In genomic region chr3:14329116-14329830, GRCh38 we compare ENCODE assay signal across 8 cellular contexts.
DNase-seq lines count a peak whose midpoint lies in the region; ATAC-seq and TF ChIP-seq lines count a peak whose summit lies in the region.

No MANE protein-coding gene starts in this region.

- H2AFZ ChIP-seq in GM23248 = no peak overlapping the region

- H3K27me3 ChIP-seq in GM23248 (replicated peaks; ENCODE audit: insufficient read depth) = no peaks in the 10 kb centered on the region; the same call in 1 of the 2 replicates
- H3K27me3 ChIP-seq in prostate gland (replicated peaks; ENCODE audit: insufficient read depth) = no peaks in the 10 kb centered on the region

- H3K4me3 Mint-ChIP-seq in nephron = no peak overlapping the region
- no peak overlapping the region for H3K4me3 Mint-ChIP-seq in mesothelial cell of epicardium

- no peak overlapping the region for H3K4me2 ChIP-seq in GM23248 (ENCODE audit: unreplicated experiment)

- no peaks in the 10 kb centered on the region for H3K79me2 ChIP-seq in GM23248 (ENCODE audit: insufficient read depth)

- no peaks in the 10 kb centered on the region for H3F3A ChIP-seq in GM23248 (ENCODE audit: insufficient read depth)

- H3K36me3 Mint-ChIP-seq in nephron (ENCODE audit: low read depth) = no peaks in the 10 kb centered on the region
- no peaks in the 10 kb centered on the region for H3K36me3 Mint-ChIP-seq in mesothelial cell of epicardium

- H4K20me1 ChIP-seq in GM23248 (ENCODE audit: insufficient read depth) = no peaks in the 10 kb centered on the region

- TF ChIP-seq CTCF in nephron (IDR thresholded peaks at IDR 0.05; ENCODE audit: unreplicated experiment in 3 of 3) = no peak
- no peak for TF ChIP-seq CTCF in prostate gland (IDR thresholded peaks at IDR 0.05)
- TF ChIP-seq CTCF in mesothelial cell of epicardium (IDR thresholded peaks at IDR 0.05; ENCODE audit: unreplicated experiment) = no peak

- H3K4me1 ChIP-seq in GM23248 (ENCODE audit: insufficient read depth) (no peaks in the 10 kb centered on the region), prostate gland (replicated peaks) (no peaks in the 10 kb centered on the region)

- H3K27ac ChIP-seq in GM23248 = no peak overlapping the region
- H3K27ac ChIP-seq in prostate gland = no peak overlapping the region

- no peak for ATAC-seq in GM19397 (IDR thresholded peaks at IDR 0.05; ENCODE audit: unreplicated experiment)

- in situ Hi-C loops in GM23248 (cut with MboI) = no loop called here

- WGBS in GM23248 (ENCODE audit: low coverage in 1 of 2, low lambda C conversion rate in 2 of 2, missing lambda C conversion rate in 2 of 2), 2 experiments = 74 to 79% methylated on average over 11 of the region's 11 CpGs
- WGBS in prostate gland = 44% methylated on average over 11 of the region's 11 CpGs

- H3K27me3 Mint-ChIP-seq in nephron (ENCODE audit: low read depth) (peaks cover 20% of the 10 kb centered on the region), mesothelial cell of epicardium (ENCODE audit: low read depth) (no peaks in the 10 kb centered on the region)

- H3K4me1 Mint-ChIP-seq in nephron (peaks cover 17% of the 10 kb centered on the region), mesothelial cell of epicardium (peaks cover 10% of the 10 kb centered on the region)

- no peaks in the 10 kb centered on the region for H3K9me3 ChIP-seq in GM23248 (ENCODE audit: low read depth)
- no peaks in the 10 kb centered on the region for H3K9me3 ChIP-seq in prostate gland

- peak; percentile 39 for DNase-seq in GM23248
- DNase-seq in NCI-H2171 (lab: John Stamatoyannopoulos, UW) = peak; percentile 64
- peak; percentile 15 for DNase-seq in cerebellar cortex (ENCODE audit: low spot score)
- DNase-seq in prostate gland (ENCODE audit: low spot score) = no peak
- DNase-seq in mesothelial cell of epicardium (ENCODE audit: low spot score in 2 of 2, unreplicated experiment in 2 of 2) = no peak
- no peak for DNase-seq in central memory CD4-positive, alpha-beta T cell

- H3K36me3 ChIP-seq in GM23248 (ENCODE audit: low read depth) (no peaks in the 10 kb centered on the region), prostate gland (no peaks in the 10 kb centered on the region)

- TF ChIP-seq POLR2A in prostate gland (IDR thresholded peaks at IDR 0.05) = no peak

- no peaks in the 10 kb centered on the region for H3K9me2 ChIP-seq in GM23248 (ENCODE audit: insufficient read depth)

- no peak overlapping the region for H3K9ac ChIP-seq in GM23248

- intact Hi-C loops in prostate gland (cut with DNase I) = no loop called here

- H3K27ac Mint-ChIP-seq in nephron (peak overlapping the region; percentile 31 to 43 (median 43)), mesothelial cell of epicardium (no peak overlapping the region)

- H3K4me3 ChIP-seq in GM23248 (no peak overlapping the region), prostate gland (no peak overlapping the region)

- H3K9me3 Mint-ChIP-seq in nephron (peaks cover 5% of the 10 kb centered on the region), mesothelial cell of epicardium (peaks cover 4% of the 10 kb centered on the region)

Comparison
In these comparisons a context has a peak if more than half of its experiments do, and no peak if none do; other contexts are left out.
1. DNase-seq: peak in GM23248 (single experiment), NCI-H2171 (single experiment) and cerebellar cortex (single experiment); none in prostate gland (single experiment), mesothelial cell of epicardium (0 of 2) and central memory CD4-positive, alpha-beta T cell (single experiment).